Comparison of ENCODE assay signal across 1 cellular context in the genomic region with DNA sequence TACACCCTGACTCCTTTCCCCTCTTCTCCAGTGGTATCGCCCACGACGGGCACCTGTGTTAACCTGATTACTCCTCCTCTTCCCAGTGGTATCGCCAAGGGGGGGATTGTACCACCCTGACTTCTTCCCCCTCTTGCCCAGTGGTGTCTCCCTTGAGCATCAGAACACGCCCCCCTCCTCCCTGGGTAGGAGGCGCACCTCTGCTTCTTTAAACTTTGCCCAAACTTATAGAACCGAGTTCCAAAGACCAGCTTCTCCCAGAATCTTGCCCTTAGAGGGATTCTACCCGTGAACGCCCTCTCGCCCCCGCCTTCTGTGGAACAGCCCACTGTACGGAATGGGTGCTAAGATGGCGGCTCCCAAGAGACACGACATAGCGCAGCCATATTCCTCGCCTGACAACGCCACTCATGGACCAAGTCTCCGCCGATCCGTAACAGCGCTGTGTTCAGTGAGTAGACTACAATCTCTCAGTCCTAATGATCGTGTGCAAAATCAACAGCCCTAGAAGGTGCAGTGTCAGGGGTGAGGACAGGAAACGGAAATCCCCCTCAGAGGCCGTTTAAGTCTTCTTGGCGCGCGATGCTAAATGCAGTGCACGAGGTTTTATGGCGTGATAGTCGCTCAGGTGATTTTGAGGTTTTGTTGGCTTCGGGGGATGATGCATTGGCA.
TF ChIP-seq lines count a peak whose summit lies in the region.

No MANE protein-coding gene starts in this region.

TF ChIP-seq in GM23338, 12 proteins besides CTCF, POLR2A, EP300 and RAD21 (continued from another document):
- TF ChIP-seq STAT1 (IDR thresholded peaks at IDR 0.05; ENCODE audit: unreplicated experiment) (no peak), POLR2AphosphoS5 (IDR thresholded peaks at IDR 0.05; ENCODE audit: low read depth) (no peak), EZH2 (IDR thresholded peaks at IDR 0.05; ENCODE audit: low read depth, unreplicated experiment) (no peak), NANOG (IDR thresholded peaks at IDR 0.05; ENCODE audit: borderline replicate concordance) (no peak)
- TF ChIP-seq, protein P1, sequence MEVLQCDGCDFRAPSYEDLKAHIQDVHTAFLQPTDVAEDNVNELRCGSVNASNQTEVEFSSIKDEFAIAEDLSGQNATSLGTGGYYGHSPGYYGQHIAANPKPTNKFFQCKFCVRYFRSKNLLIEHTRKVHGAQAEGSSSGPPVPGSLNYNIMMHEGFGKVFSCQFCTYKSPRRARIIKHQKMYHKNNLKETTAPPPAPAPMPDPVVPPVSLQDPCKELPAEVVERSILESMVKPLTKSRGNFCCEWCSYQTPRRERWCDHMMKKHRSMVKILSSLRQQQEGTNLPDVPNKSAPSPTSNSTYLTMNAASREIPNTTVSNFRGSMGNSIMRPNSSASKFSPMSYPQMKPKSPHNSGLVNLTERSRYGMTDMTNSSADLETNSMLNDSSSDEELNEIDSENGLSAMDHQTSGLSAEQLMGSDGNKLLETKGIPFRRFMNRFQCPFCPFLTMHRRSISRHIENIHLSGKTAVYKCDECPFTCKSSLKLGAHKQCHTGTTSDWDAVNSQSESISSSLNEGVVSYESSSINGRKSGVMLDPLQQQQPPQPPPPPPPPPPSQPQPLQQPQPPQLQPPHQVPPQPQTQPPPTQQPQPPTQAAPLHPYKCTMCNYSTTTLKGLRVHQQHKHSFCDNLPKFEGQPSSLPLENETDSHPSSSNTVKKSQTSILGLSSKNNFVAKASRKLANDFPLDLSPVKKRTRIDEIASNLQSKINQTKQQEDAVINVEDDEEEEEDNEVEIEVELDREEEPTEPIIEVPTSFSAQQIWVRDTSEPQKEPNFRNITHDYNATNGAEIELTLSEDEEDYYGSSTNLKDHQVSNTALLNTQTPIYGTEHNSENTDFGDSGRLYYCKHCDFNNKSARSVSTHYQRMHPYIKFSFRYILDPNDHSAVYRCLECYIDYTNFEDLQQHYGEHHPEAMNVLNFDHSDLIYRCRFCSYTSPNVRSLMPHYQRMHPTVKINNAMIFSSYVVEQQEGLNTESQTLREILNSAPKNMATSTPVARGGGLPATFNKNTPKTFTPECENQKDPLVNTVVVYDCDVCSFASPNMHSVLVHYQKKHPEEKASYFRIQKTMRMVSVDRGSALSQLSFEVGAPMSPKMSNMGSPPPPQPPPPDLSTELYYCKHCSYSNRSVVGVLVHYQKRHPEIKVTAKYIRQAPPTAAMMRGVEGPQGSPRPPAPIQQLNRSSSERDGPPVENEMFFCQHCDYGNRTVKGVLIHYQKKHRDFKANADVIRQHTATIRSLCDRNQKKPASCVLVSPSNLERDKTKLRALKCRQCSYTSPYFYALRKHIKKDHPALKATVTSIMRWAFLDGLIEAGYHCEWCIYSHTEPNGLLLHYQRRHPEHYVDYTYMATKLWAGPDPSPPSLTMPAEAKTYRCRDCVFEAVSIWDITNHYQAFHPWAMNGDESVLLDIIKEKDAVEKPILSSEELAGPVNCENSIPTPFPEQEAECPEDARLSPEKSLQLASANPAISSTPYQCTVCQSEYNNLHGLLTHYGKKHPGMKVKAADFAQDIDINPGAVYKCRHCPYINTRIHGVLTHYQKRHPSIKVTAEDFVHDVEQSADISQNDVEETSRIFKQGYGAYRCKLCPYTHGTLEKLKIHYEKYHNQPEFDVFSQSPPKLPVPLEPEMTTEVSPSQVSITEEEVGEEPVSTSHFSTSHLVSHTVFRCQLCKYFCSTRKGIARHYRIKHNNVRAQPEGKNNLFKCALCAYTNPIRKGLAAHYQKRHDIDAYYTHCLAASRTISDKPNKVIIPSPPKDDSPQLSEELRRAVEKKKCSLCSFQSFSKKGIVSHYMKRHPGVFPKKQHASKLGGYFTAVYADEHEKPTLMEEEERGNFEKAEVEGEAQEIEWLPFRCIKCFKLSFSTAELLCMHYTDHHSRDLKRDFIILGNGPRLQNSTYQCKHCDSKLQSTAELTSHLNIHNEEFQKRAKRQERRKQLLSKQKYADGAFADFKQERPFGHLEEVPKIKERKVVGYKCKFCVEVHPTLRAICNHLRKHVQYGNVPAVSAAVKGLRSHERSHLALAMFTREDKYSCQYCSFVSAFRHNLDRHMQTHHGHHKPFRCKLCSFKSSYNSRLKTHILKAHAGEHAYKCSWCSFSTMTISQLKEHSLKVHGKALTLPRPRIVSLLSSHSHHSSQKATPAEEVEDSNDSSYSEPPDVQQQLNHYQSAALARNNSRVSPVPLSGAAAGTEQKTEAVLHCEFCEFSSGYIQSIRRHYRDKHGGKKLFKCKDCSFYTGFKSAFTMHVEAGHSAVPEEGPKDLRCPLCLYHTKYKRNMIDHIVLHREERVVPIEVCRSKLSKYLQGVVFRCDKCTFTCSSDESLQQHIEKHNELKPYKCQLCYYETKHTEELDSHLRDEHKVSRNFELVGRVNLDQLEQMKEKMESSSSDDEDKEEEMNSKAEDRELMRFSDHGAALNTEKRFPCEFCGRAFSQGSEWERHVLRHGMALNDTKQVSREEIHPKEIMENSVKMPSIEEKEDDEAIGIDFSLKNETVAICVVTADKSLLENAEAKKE (CRISPR knock-in tag; IDR thresholded peaks at IDR 0.05): no peak
TF ChIP-seq in GM23338: peak in this region for 0.
